8 cellular contexts compared by ENCODE assay signal in the genomic region with DNA sequence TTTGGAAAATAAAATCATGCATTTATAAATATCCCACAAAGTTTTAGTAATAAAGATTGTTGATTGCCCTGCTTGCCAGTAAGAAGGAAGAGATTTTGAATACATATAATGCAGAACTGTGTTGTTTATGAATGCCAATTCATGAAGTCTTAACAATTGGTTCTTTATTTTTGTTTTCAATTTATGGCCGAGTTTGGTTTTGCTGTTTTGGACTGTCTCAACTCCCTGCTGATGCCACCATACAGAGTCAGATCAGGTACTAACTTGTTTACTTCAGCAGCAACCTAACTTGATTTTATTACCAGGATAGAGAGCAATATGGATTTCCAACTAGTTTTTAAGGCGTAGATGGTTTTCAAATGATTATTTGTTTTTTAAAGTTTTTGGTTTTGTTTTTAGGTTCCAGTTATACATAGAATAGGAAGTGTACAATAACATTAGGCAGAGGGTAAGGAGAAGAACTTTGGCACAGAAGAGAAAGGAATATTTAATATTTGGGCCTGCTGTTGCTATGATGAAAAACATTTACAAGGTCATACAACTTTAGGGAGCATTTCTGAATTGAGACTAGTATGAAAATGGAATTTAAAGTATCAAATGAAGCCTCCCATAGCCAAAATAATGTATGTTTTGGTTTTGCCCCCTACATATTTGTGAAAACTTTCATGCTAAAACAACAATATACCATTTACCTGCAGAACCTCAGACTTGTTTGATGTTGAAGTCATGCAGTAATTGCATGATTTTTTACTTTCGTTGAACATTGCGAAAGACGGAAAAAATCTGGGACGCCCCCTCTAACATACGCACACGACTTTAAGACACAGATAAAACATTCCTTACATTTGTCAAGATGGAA. TPM values are rescaled to one million over a fixed set of nuclear protein-coding genes. Genes with fewer than 3 reads are reported as not detected.
DNase-seq lines count a peak whose midpoint lies in the region; ATAC-seq and TF ChIP-seq lines count a peak whose summit lies in the region.

No MANE protein-coding gene starts in this region.

- no peaks in the 10 kb centered on the region for H3K27me3 Mint-ChIP-seq in T-helper 2 cell treated with Interferon-gamma antibody and Interleukin-4, amounts not matched to agents 5 μg/mL and 100 μg/mL, for 36 hours (ENCODE audit: low read depth)

- DNase-seq in T-helper 2 cell treated with Interferon-gamma antibody and Interleukin-4, amounts not matched to agents 5 μg/mL and 100 μg/mL, for 36 hours (ENCODE audit: low spot score) = no peak
- DNase-seq in T-helper 2 cell (no peak), foreskin keratinocyte (no peak), retinal pigment epithelial cell (ENCODE audit: low read depth) (peak; percentile 19), NCI-H146 (lab: John Stamatoyannopoulos, UW) (no peak)
- no peak for DNase-seq in stimulated activated CD4-positive, alpha-beta T cell treated with anti-CD3 and anti-CD28 coated beads, Interleukin-4, amount 100 ng/mL, for 4 hours

- peak overlapping the region; percentile 96 for H3K4me3 ChIP-seq in WI38 (ENCODE audit: low read depth, low read length)
- H3K4me3 ChIP-seq in retinal pigment epithelial cell (ENCODE audit: low read length) = peak overlapping the region; percentile 49

- no peaks in the 10 kb centered on the region for H3K9me3 Mint-ChIP-seq in T-helper 2 cell treated with Interferon-gamma antibody and Interleukin-4, amounts not matched to agents 5 μg/mL and 100 μg/mL, for 36 hours

- TF ChIP-seq CTCF in WI38 (IDR thresholded peaks at IDR 0.05; ENCODE audit: low read depth, low read length) = no peak
- TF ChIP-seq CTCF in foreskin keratinocyte (conservative IDR thresholded peaks at IDR 0.05) = no peak
- TF ChIP-seq CTCF in retinal pigment epithelial cell (conservative IDR thresholded peaks at IDR 0.05; ENCODE audit: low read depth, low read length) = no peak

- peaks cover 22% of the 10 kb centered on the region for H3K4me1 Mint-ChIP-seq in T-helper 2 cell treated with Interferon-gamma antibody and Interleukin-4, amounts not matched to agents 5 μg/mL and 100 μg/mL, for 36 hours (ENCODE audit: low read depth)

- peak overlapping the region; percentile 91 for H3K4me3 Mint-ChIP-seq in T-helper 2 cell treated with Interferon-gamma antibody and Interleukin-4, amounts not matched to agents 5 μg/mL and 100 μg/mL, for 36 hours

- H3K4me1 ChIP-seq in foreskin keratinocyte = peaks cover 4% of the 10 kb centered on the region

- no peak for ATAC-seq in foreskin keratinocyte
- ATAC-seq in GM21423 (IDR thresholded peaks at IDR 0.05; ENCODE audit: unreplicated experiment) = no peak

- H3K27ac Mint-ChIP-seq in T-helper 2 cell treated with Interferon-gamma antibody and Interleukin-4, amounts not matched to agents 5 μg/mL and 100 μg/mL, for 36 hours = peak overlapping the region; percentile 97

- peak overlapping the region; percentile 70 for H3K27ac ChIP-seq in foreskin keratinocyte

- no peaks in the 10 kb centered on the region for H3K27me3 ChIP-seq in foreskin keratinocyte

- H3K36me3 Mint-ChIP-seq in T-helper 2 cell treated with Interferon-gamma antibody and Interleukin-4, amounts not matched to agents 5 μg/mL and 100 μg/mL, for 36 hours (ENCODE audit: low read depth) = peaks cover 10% of the 10 kb centered on the region

RNA-seq across cellular contexts. Expression of gene FAM177A1, which starts 0.9 kb away (rescaled TPM):
- total RNA-seq in foreskin keratinocyte = 46.1 and 53.4 TPM in 2 replicates
- polyA plus RNA-seq in foreskin keratinocyte = 45.0 and 53.8 TPM in 2 replicates
